In the genomic region with DNA sequence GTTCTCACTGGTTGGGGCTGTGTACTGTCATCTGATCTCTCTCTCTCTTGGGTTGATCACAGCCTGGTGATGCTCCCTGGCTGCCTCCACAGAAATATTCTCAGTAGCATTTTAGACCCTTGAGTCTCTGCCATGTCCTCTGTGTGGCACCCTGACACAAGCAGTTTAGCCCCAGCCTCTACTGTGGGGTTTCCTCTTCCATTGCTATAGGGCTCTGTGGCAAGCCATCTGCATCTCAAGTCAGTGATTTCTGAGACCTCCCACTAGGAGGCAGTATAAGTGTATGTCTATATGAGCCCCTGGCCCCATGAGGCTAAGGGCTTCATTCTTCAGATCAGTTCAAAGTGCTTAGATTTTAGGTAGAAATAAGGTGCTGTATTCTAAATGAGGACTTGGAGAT, we compare ENCODE assay signal across 8 cellular contexts. TPM values are rescaled to one million over a fixed set of nuclear protein-coding genes. Genes with fewer than 3 reads are reported as not detected.
DNase-seq lines count a peak whose midpoint lies in the region; ATAC-seq, FAIRE-seq and TF ChIP-seq lines count a peak whose summit lies in the region.

No MANE protein-coding gene starts in this region.

- no peak overlapping the region for H3K4me3 ChIP-seq in AG04450 (ENCODE audit: low read depth, low read length)
- H3K4me3 ChIP-seq in OCI-LY3 (ENCODE audit: low read length), result no peak overlapping the region
- no peak overlapping the region for H3K4me3 ChIP-seq in testis

- H2AFZ ChIP-seq in OCI-LY3 (ENCODE audit: low read depth, low read length), result no peak overlapping the region

- no peaks in the 10 kb centered on the region for H3K36me3 ChIP-seq in OCI-LY3 (replicated peaks; ENCODE audit: low read depth, low read length)
- H3K36me3 ChIP-seq in testis (ENCODE audit: low read depth, missing control alignments), result no peaks in the 10 kb centered on the region

- H3K27ac ChIP-seq in AG04450 (ENCODE audit: low read depth, low read length) (no peak overlapping the region), OCI-LY3 (ENCODE audit: low read length) (no peak overlapping the region), testis (no peak overlapping the region)

- DNase-seq in AG04450 (ENCODE audit: low read depth, low spot score), result no peak
- DNase-seq in HTR-8/SVneo (ENCODE audit: insufficient read length, low spot score), result peak; percentile 21
- peak; percentile 37 for DNase-seq in globus pallidus (ENCODE audit: low spot score)
- peak; percentile 67 for DNase-seq in testis
- no peak for DNase-seq in posterior vena cava (ENCODE audit: low spot score)

- ATAC-seq in GM18519 (IDR thresholded peaks at IDR 0.05; ENCODE audit: low FRiP score, unreplicated experiment) (peak; percentile 54), HG03135 (IDR thresholded peaks at IDR 0.05; ENCODE audit: unreplicated experiment) (no peak)

- H3K4me1 ChIP-seq in OCI-LY3 (ENCODE audit: low read length), result no peaks in the 10 kb centered on the region
- H3K4me1 ChIP-seq in testis, result no peaks in the 10 kb centered on the region

- CTCF ChIA-PET in AG04450 (lab: Charles Lee), result no interaction called here

- H3K4me2 ChIP-seq in OCI-LY3 (ENCODE audit: low read length), result no peak overlapping the region

- H3K9ac ChIP-seq in OCI-LY3 (ENCODE audit: low read length), result no peak overlapping the region

- H3K9me3 ChIP-seq in AG04450 (ENCODE audit: control insufficient read depth, insufficient read depth, low read length) (no peaks in the 10 kb centered on the region), OCI-LY3 (ENCODE audit: insufficient read depth, low read length) (no peaks in the 10 kb centered on the region), testis (no peaks in the 10 kb centered on the region)

- intact Hi-C loops in testis (cut with DNase I; ENCODE audit: low total_unique reads) (no loop called here), posterior vena cava (cut with DNase I) (no loop called here)

- TF ChIP-seq CTCF in AG04450 (IDR thresholded peaks at IDR 0.05; ENCODE audit: low read depth, low read length), result 0 out of 2 replicates have a peak, but pooled peaks have one; percentile 17
- TF ChIP-seq CTCF in OCI-LY3 (IDR thresholded peaks at IDR 0.05; ENCODE audit: low read depth, low read length), result peak; percentile 84
- TF ChIP-seq CTCF in testis (IDR thresholded peaks at IDR 0.05), result peak in 2 of 3 experiments; percentile 34 to 35

- no peak for TF ChIP-seq POLR2A in testis (IDR thresholded peaks at IDR 0.05)

- H3K79me2 ChIP-seq in OCI-LY3 (ENCODE audit: low read length), result no peaks in the 10 kb centered on the region

- H3K27me3 ChIP-seq in AG04450 (ENCODE audit: control insufficient read depth, insufficient read depth, low read length) (no peaks in the 10 kb centered on the region), OCI-LY3 (ENCODE audit: low read depth, low read length) (peaks cover 12% of the 10 kb centered on the region; the same call in 1 of the 2 replicates), testis (no peaks in the 10 kb centered on the region)

- POLR2A ChIA-PET in AG04450 (lab: Yijun Ruan, JAX), result no interaction called here

- FAIRE-seq in HTR-8/SVneo (lab: Jason Lieb, UNC), result no peak

- no peaks in the 10 kb centered on the region for H4K20me1 ChIP-seq in OCI-LY3 (ENCODE audit: insufficient read depth, low read length)

RNA-seq across cellular contexts. Expression of gene PLAAT1, which starts 50.6 kb away (rescaled TPM):
- polyA plus RNA-seq in AG04450 (2011; rRNA removed) (not detected in 2 replicates), testis (ENCODE audit: insufficient read depth, low read depth, low replicate concordance) (119 TPM)
- not detected in 2 replicates for polyA minus RNA-seq in AG04450 (2011; rRNA and poly(A)+ RNA removed)
- total RNA-seq in testis (10 to 100 TPM; 48.5 to 76.3 TPM), posterior vena cava (1 to 10 TPM in 1 of 2 donors, under 1 TPM in 1; 0.65 to 3.7 TPM)

Comparison
In these comparisons a context has a peak if more than half of its experiments do, and no peak if none do; other contexts are left out.
1. DNase-seq: peak in HTR-8/SVneo (single experiment), globus pallidus (single experiment) and testis (single experiment); none in AG04450 (single experiment) and posterior vena cava (single experiment).
2. CTCF ChIP-seq: peak in every context shown above with its lines; median percentile 84 in OCI-LY3; 34 in testis; 17 in AG04450.
3. RNA of gene PLAAT1, which starts 50.6 kb away (total RNA-seq): 48.5 to 76.3 TPM in testis; 0.65 to 3.7 TPM in posterior vena cava; every median in the first group is over 10 times any median in the second.